Comparison of ENCODE assay signal across 1 cellular context in the genomic region with DNA sequence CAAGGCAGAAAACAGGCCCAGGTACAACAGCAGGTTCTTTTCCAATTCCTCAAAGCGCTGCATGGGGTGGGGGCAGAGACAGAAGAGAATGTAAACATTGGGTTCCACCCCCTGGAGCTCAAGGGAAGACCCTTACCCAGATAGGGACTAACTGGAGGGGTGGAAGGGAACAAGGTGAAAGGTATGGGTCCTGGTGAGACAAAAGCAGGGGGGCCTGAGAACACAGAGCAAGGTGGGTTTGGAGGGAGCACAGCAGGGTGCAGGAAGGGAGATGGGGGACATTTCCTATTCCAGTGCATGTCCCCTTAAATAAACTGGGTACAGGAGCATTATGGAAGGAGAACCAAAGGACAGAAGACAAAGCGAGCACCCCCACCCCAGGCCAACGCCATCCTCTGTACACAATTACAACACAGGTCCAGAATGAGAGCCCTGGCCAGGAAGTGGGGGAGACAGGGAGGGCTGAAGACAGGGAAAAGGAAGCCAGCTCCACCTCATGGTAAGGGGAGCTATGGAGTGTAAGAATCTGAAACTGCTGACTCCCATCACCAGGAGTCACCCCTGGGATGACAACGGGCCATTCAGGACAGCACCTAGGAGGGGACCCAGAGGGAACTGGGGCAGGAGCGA.
TF ChIP-seq lines count a peak whose summit lies in the region.

No MANE protein-coding gene starts in this region.

TF ChIP-seq in HCT116, 20 proteins besides CTCF, POLR2A, EP300 and RAD21:
- no peak for TF ChIP-seq SIN3A (IDR thresholded peaks at IDR 0.05; ENCODE audit: low read depth)
- 0 out of 2 replicates have a peak, but pooled peaks have one; percentile 27 for TF ChIP-seq POLR2AphosphoS5 (IDR thresholded peaks at IDR 0.05; ENCODE audit: low read depth, low read length)
- TF ChIP-seq ATF3 (IDR thresholded peaks at IDR 0.05), result no peak
